ENCODE assay signal across 16 cellular contexts in the genomic region with DNA sequence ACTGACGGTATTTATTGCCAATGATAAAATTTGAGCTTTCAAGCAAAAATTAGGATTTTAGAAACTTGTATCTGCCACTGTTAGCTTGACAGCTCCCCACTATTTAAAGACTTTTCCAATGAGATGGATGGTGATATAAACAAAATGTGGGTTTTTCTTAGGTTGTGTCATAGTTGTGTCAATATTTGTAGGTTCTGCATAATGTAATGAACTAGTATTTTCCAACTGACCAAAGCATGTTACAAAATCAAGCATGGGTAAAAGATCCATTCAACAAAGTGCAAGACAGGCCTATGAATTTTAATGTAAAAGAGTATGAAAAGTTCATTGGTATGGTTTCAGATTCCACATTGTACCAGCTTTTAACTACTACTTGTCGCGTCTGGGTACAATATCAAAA.
DNase-seq lines count a peak whose midpoint lies in the region; ATAC-seq, FAIRE-seq and TF ChIP-seq lines count a peak whose summit lies in the region.
"Had no signal": no experiment of that assay in that cellular context is flagged by ENCODE, and none has a peak within 500 bp of the region (broad histone marks: within the 10 kb centered on the region; RNA-seq: fewer than 3 reads in every experiment).

No MANE protein-coding gene starts in this region.

- WGBS in HepG2 (ENCODE audit: low lambda C conversion rate): 97% methylated on average over 3 of the region's 3 CpGs

- TF ChIP-seq POLR2A in HepG2 (IDR thresholded peaks at IDR 0.05; ENCODE audit: insufficient read depth in 1 of 2, low read depth in 2 of 2, low read length in 2 of 2): no peak

- H3K4me3 ChIP-seq in PC-3 (ENCODE audit: low read length) (no peak overlapping the region), HepG2 (replicated peaks in 1 of 3; ENCODE audit: insufficient read depth in 1 of 3, low read depth in 2 of 3, low read length in 3 of 3) (no peak overlapping the region), subcutaneous abdominal adipose tissue (ENCODE audit: low read depth in 1 of 5, low read length in 5 of 5) (no peak overlapping the region), right atrium auricular region (no peak overlapping the region)
- H3K4me3 ChIP-seq: BLaER1, GM23338, HAP-1 had no signal

- TF ChIP-seq CTCF in PC-3 (conservative IDR thresholded peaks at IDR 0.05; ENCODE audit: low read depth, low read length) (no peak), HepG2 (CRISPR knock-in tag; IDR thresholded peaks at IDR 0.05) (no peak), right atrium auricular region (IDR thresholded peaks at IDR 0.05) (no peak)

- H3K9me2 ChIP-seq in PC-3 (replicated peaks; ENCODE audit: low read length): no peaks in the 10 kb centered on the region

- H2AFZ ChIP-seq in PC-3 (ENCODE audit: low read length): no peak overlapping the region
- H2AFZ ChIP-seq in HepG2 (ENCODE audit: low read length): no peak overlapping the region
- H2AFZ ChIP-seq: GM23338 had no signal

- no TSS peak for BruUV-seq in PC-3 (replicated peaks; lab: Mats Ljungman, UMichigan)
- BruUV-seq in HepG2 (replicated peaks; lab: Mats Ljungman, UMichigan): no TSS peak

- ATAC-seq in PC-3: peak; percentile 55
- ATAC-seq in HepG2: no peak; the same call in 2 of the 3 replicates
- no peak for ATAC-seq in GM19395 (IDR thresholded peaks at IDR 0.05; ENCODE audit: unreplicated experiment)
- ATAC-seq: CD8-positive, alpha-beta T cell; GM23338 had no signal

- H3K4me1 ChIP-seq in PC-3 (ENCODE audit: insufficient read depth, low read length) (peaks cover 24% of the 10 kb centered on the region), HepG2 (ENCODE audit: insufficient read depth, low read length) (peaks cover 33% of the 10 kb centered on the region), subcutaneous abdominal adipose tissue (ENCODE audit: control insufficient read depth in 5 of 5, insufficient read depth in 5 of 5, low read length in 5 of 5) (peaks cover 0 to 40% (median 7%) of the 10 kb centered on the region in 5 donors), right atrium auricular region (no peaks in the 10 kb centered on the region)
- H3K4me1 ChIP-seq: BLaER1 had no signal

- no peaks in the 10 kb centered on the region for H3K36me3 ChIP-seq in PC-3 (ENCODE audit: low read depth, low read length)
- no peaks in the 10 kb centered on the region for H3K36me3 ChIP-seq in HepG2 (replicated peaks in 1 of 2; ENCODE audit: control insufficient read depth in 1 of 2, insufficient read depth in 2 of 2, low read length in 2 of 2)
- no peaks in the 10 kb centered on the region for H3K36me3 ChIP-seq in subcutaneous abdominal adipose tissue (ENCODE audit: control insufficient read depth in 5 of 5, insufficient read depth in 5 of 5, low read length in 5 of 5)
- no peaks in the 10 kb centered on the region for H3K36me3 ChIP-seq in right atrium auricular region
- H3K36me3 ChIP-seq: BLaER1, HAP-1 had no signal

- CTCF ChIA-PET in PC-3 (lab: Charles Lee) (no interaction called here), HepG2 (lab: Yijun Ruan, JAX; ENCODE audit: low intra/inter-chr PET ratio, low total read pairs) (interaction anchor here (1.5 kb wide), 1 partner anchor 11 kb away, joined by 3 read pairs; no protein-coding TSS in a partner anchor)

- H3K79me2 ChIP-seq in PC-3 (ENCODE audit: low read length) (no peaks in the 10 kb centered on the region), HepG2 (ENCODE audit: insufficient read depth, low read length) (no peaks in the 10 kb centered on the region)

- in situ Hi-C loops in HepG2 (cut with HindIII; ENCODE audit: extremely low pct_ligation_motif_present, low pct_unique_long_range_greater_than_20kb): no loop called here

- H3K27me3 ChIP-seq in PC-3 (ENCODE audit: low read length) (no peaks in the 10 kb centered on the region), HepG2 (ENCODE audit: control insufficient read depth in 1 of 2, insufficient read depth in 2 of 2, low read length in 2 of 2) (no peaks in the 10 kb centered on the region), subcutaneous abdominal adipose tissue (ENCODE audit: control insufficient read depth in 5 of 5, insufficient read depth in 4 of 5, low read length in 5 of 5) (no peaks in the 10 kb centered on the region), right atrium auricular region (no peaks in the 10 kb centered on the region)
- H3K27me3 ChIP-seq: BLaER1 had no signal

- no peaks in the 10 kb centered on the region for H3K9me3 ChIP-seq in PC-3 (ENCODE audit: low read length)
- no peaks in the 10 kb centered on the region for H3K9me3 ChIP-seq in HepG2 (ENCODE audit: low read length)
- H3K9me3 ChIP-seq in subcutaneous abdominal adipose tissue (ENCODE audit: control insufficient read depth in 5 of 5, low read length in 5 of 5): no peaks in the 10 kb centered on the region
- no peaks in the 10 kb centered on the region for H3K9me3 ChIP-seq in right atrium auricular region
- H3K9me3 ChIP-seq: BLaER1, Caco-2, HAP-1 had no signal

- no peaks in the 10 kb centered on the region for H3F3A ChIP-seq in PC-3 (ENCODE audit: low read length, unreplicated experiment)

- no peak for TF ChIP-seq RAD21 in HepG2 (CRISPR knock-in tag; IDR thresholded peaks at IDR 0.05)

- peak overlapping the region; percentile 17; the same call in 1 of the 2 replicates for H3K9ac ChIP-seq in PC-3 (ENCODE audit: low read length)
- H3K9ac ChIP-seq in HepG2 (ENCODE audit: insufficient read depth, low read depth, low read length): no peak overlapping the region
- no peak overlapping the region for H3K9ac ChIP-seq in subcutaneous abdominal adipose tissue (ENCODE audit: low read length in 5 of 5)
- H3K9ac ChIP-seq: BLaER1 had no signal

- peak; percentile 37 for FAIRE-seq in HepG2 (lab: Jason Lieb, UNC)

- POLR2A ChIA-PET in PC-3 (lab: Charles Lee; ENCODE audit: unreplicated experiment) (interaction anchor here (0.7 kb wide), 1 partner anchor 1309 kb away, joined by 4 read pairs; no protein-coding TSS in a partner anchor), HepG2 (lab: Yijun Ruan, JAX) (interaction anchor here (1.2 to 2.1 kb wide), 4 partner anchors 9 to 435 kb away, joined by 3 to 14 read pairs (median 6); a partner anchor contains a TSS)

- H3K4me2 ChIP-seq in PC-3 (ENCODE audit: low read length) (peak overlapping the region; percentile 46), HepG2 (ENCODE audit: low read depth, low read length) (0 out of 2 replicates have a peak overlapping the region, but pooled peaks have one; percentile 15)
- H3K4me2 ChIP-seq: BLaER1, GM23338 had no signal

- intact Hi-C loops in PC-3 (cut with micrococcal nuclease) (no loop called here), HepG2 (cut with micrococcal nuclease; ENCODE audit: unreplicated experiment) (no loop called here)

- peak in 1 of 2 experiments; percentile 38; a peak in 1 of 4 replicates for TF ChIP-seq EP300 in HepG2 (IDR thresholded peaks at IDR 0.05; ENCODE audit: low read depth in 2 of 2, low read length in 2 of 2)
- TF ChIP-seq EP300 in HepG2 (CRISPR knock-in tag; IDR thresholded peaks at IDR 0.05; ENCODE audit: borderline replicate concordance): no peak

- H3K27ac ChIP-seq in PC-3 (ENCODE audit: low read length) (peak overlapping the region; percentile 70), HepG2 (ENCODE audit: extremely low read length, insufficient read depth, low read length) (no peak overlapping the region), subcutaneous abdominal adipose tissue (ENCODE audit: low read depth, low read length) (peak overlapping the region; percentile 3), right atrium auricular region (no peak overlapping the region)
- H3K27ac ChIP-seq: BLaER1, C4-2B had no signal

- H4K20me1 ChIP-seq in PC-3 (ENCODE audit: low read length): no peaks in the 10 kb centered on the region
- no peaks in the 10 kb centered on the region for H4K20me1 ChIP-seq in HepG2 (ENCODE audit: insufficient read depth, low read length)
- H4K20me1 ChIP-seq: BLaER1 had no signal

- DNase-seq in PC-3 (peak; percentile 39), HepG2 (ENCODE audit: low spot score) (peak; percentile 47), LoVo (ENCODE audit: low spot score) (no peak), right atrium auricular region (ENCODE audit: low spot score) (no peak)
- DNase-seq: Caco-2; CD4-positive, CD25-positive, alpha-beta regulatory T cell; CD8-positive, alpha-beta T cell; DMS153; DND-41; HFFc6 had no signal

TF ChIP-seq in HepG2, 621 proteins besides CTCF, POLR2A, EP300 and RAD21 (continues in another document):
- TF ChIP-seq, protein P1, sequence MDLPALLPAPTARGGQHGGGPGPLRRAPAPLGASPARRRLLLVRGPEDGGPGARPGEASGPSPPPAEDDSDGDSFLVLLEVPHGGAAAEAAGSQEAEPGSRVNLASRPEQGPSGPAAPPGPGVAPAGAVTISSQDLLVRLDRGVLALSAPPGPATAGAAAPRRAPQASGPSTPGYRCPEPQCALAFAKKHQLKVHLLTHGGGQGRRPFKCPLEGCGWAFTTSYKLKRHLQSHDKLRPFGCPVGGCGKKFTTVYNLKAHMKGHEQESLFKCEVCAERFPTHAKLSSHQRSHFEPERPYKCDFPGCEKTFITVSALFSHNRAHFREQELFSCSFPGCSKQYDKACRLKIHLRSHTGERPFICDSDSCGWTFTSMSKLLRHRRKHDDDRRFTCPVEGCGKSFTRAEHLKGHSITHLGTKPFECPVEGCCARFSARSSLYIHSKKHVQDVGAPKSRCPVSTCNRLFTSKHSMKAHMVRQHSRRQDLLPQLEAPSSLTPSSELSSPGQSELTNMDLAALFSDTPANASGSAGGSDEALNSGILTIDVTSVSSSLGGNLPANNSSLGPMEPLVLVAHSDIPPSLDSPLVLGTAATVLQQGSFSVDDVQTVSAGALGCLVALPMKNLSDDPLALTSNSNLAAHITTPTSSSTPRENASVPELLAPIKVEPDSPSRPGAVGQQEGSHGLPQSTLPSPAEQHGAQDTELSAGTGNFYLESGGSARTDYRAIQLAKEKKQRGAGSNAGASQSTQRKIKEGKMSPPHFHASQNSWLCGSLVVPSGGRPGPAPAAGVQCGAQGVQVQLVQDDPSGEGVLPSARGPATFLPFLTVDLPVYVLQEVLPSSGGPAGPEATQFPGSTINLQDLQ (CRISPR knock-in tag; IDR thresholded peaks at IDR 0.05): no peak
- TF ChIP-seq ZNF644 (CRISPR knock-in tag; IDR thresholded peaks at IDR 0.05; ENCODE audit: low read depth): 0 out of 2 replicates have a peak, but pooled peaks have one; percentile 24
- no peak for TF ChIP-seq NAIF1 (CRISPR knock-in tag; IDR thresholded peaks at IDR 0.05; ENCODE audit: borderline replicate concordance)
- 0 out of 2 replicates have a peak, but pooled peaks have one; percentile 19 for TF ChIP-seq CEBPG (CRISPR knock-in tag; IDR thresholded peaks at IDR 0.05)

Comparison
In these comparisons a context has a peak if more than half of its experiments do, and no peak if none do; other contexts are left out.
1. DNase-seq: peak in PC-3 (single experiment) and HepG2 (single experiment); none in LoVo (single experiment) and right atrium auricular region (single experiment).
2. H3K27ac ChIP-seq: peak in PC-3 (single experiment) and subcutaneous abdominal adipose tissue (single experiment); none in HepG2 (single experiment) and right atrium auricular region (0 of 2).